Comparison of ENCODE assay signal across 22 cellular contexts in genomic region chr15:52200831-52201365, GRCh38.
"Had no signal": no experiment of that assay in that cellular context is flagged by ENCODE, and none has a peak within 500 bp of the region (broad histone marks: within the 10 kb centered on the region; RNA-seq: fewer than 3 reads in every experiment).

No MANE protein-coding gene starts in this region.

- H3K27ac Mint-ChIP-seq: activated CD4-positive, alpha-beta T cell treated with anti-CD3 and anti-CD28 coated beads, Interleukin-2, amount 10 ng/mL, durations not matched to agents 24 days and 14 days; activated CD8-positive, alpha-beta T cell treated with anti-CD3 and anti-CD28 coated beads for 36 hours; activated naive CD4-positive, alpha-beta T cell treated with anti-CD3 and anti-CD28 coated beads, Interleukin-2, amount 50 U/mL, for 72 hours; activated T-helper 17 cell treated with anti-CD3 and anti-CD28 coated beads, Interleukin-2, amount 50 U/mL, for 72 hours; natural killer cell; progenitor cell of endocrine pancreas; stimulated activated naive B cell treated with anti-CD40 and anti-IgM and Interleukin-4, amounts not matched to agents 10 μg/mL and 1 μg/mL and 100 μg/mL, for 72 hours had no signal

- H3K36me3 Mint-ChIP-seq: activated naive CD4-positive, alpha-beta T cell treated with anti-CD3 and anti-CD28 coated beads, Interleukin-2, amount 50 U/mL, for 72 hours; natural killer cell had no signal

- H3K4me1 Mint-ChIP-seq: activated CD4-positive, alpha-beta T cell treated with anti-CD3 and anti-CD28 coated beads, Interleukin-2, amount 10 ng/mL, durations not matched to agents 24 days and 14 days; activated T-helper 17 cell treated with anti-CD3 and anti-CD28 coated beads, Interleukin-2, amount 50 U/mL, for 72 hours; natural killer cell; stimulated activated naive B cell treated with anti-CD40 and anti-IgM and Interleukin-4, amounts not matched to agents 10 μg/mL and 1 μg/mL and 100 μg/mL, for 72 hours had no signal

- DNase-seq: activated CD4-positive, alpha-beta T cell treated with anti-CD3 and anti-CD28 coated beads, Interleukin-2, amount 10 ng/mL, durations not matched to agents 24 days and 14 days; activated CD8-positive, alpha-beta T cell treated with anti-CD3 and anti-CD28 coated beads for 36 hours; aorta; brain microvascular endothelial cell; central memory CD4-positive, alpha-beta T cell; gastrocnemius medialis; hippocampal formation; kidney glomerular epithelial cell; left lung; natural killer cell; retina; sigmoid colon; stimulated activated CD4-positive, alpha-beta T cell treated with anti-CD3 and anti-CD28 coated beads, Interleukin-15, amount 100 ng/mL, for 24 hours; stimulated activated CD8-positive, alpha-beta memory T cell treated with anti-CD3 and anti-CD28 coated beads, Interleukin-4, amount 100 ng/mL, for 48 hours; stimulated activated naive B cell treated with anti-CD40 and anti-IgM and Interleukin-4, amounts not matched to agents 10 μg/mL and 1 μg/mL and 100 μg/mL, for 72 hours; transverse colon had no signal

- FAIRE-seq: colon, urothelium cell line had no signal

- H3K27me3 Mint-ChIP-seq: activated CD8-positive, alpha-beta T cell treated with anti-CD3 and anti-CD28 coated beads for 36 hours; activated T-helper 17 cell treated with anti-CD3 and anti-CD28 coated beads, Interleukin-2, amount 50 U/mL, for 72 hours; progenitor cell of endocrine pancreas; stimulated activated naive B cell treated with anti-CD40 and anti-IgM and Interleukin-4, amounts not matched to agents 10 μg/mL and 1 μg/mL and 100 μg/mL, for 72 hours had no signal

- H3K4me3 Mint-ChIP-seq: activated CD4-positive, alpha-beta T cell treated with anti-CD3 and anti-CD28 coated beads, Interleukin-2, amount 10 ng/mL, durations not matched to agents 24 days and 14 days; activated CD8-positive, alpha-beta T cell treated with anti-CD3 and anti-CD28 coated beads for 36 hours; activated T-helper 17 cell treated with anti-CD3 and anti-CD28 coated beads, Interleukin-2, amount 50 U/mL, for 72 hours; natural killer cell; stimulated activated naive B cell treated with anti-CD40 and anti-IgM and Interleukin-4, amounts not matched to agents 10 μg/mL and 1 μg/mL and 100 μg/mL, for 72 hours had no signal

- H3K9me3 Mint-ChIP-seq: activated CD4-positive, alpha-beta T cell treated with anti-CD3 and anti-CD28 coated beads, Interleukin-2, amount 10 ng/mL, durations not matched to agents 24 days and 14 days; activated CD8-positive, alpha-beta T cell treated with anti-CD3 and anti-CD28 coated beads for 36 hours; activated naive CD4-positive, alpha-beta T cell treated with anti-CD3 and anti-CD28 coated beads, Interleukin-2, amount 50 U/mL, for 72 hours; activated T-helper 17 cell treated with anti-CD3 and anti-CD28 coated beads, Interleukin-2, amount 50 U/mL, for 72 hours; natural killer cell; stimulated activated naive B cell treated with anti-CD40 and anti-IgM and Interleukin-4, amounts not matched to agents 10 μg/mL and 1 μg/mL and 100 μg/mL, for 72 hours had no signal

- ATAC-seq: activated CD4-positive, CD25-positive, alpha-beta regulatory T cell treated with anti-CD3 and anti-CD28 coated beads, Interleukin-2, amount 50 U/mL, for 24 hours; activated CD8-positive, alpha-beta T cell treated with anti-CD3 and anti-CD28 coated beads for 36 hours; activated naive CD4-positive, alpha-beta T cell treated with anti-CD3 and anti-CD28 coated beads, Interleukin-2, amount 50 U/mL, for 72 hours; activated T-helper 17 cell treated with anti-CD3 and anti-CD28 coated beads, Interleukin-2, amount 50 U/mL, for 72 hours; gastrocnemius medialis; left lung; natural killer cell; stimulated activated naive B cell treated with anti-CD40 and anti-IgM and Interleukin-4, amounts not matched to agents 10 μg/mL and 1 μg/mL and 100 μg/mL, for 72 hours had no signal
